ENCODE assay signal across 18 cellular contexts in genomic region chr2:216563646-216564045, GRCh38.
DNase-seq lines count a peak whose midpoint lies in the region; ATAC-seq, FAIRE-seq and TF ChIP-seq lines count a peak whose summit lies in the region.
"Had no signal": no experiment of that assay in that cellular context is flagged by ENCODE, and none has a peak within 500 bp of the region (broad histone marks: within the 10 kb centered on the region; RNA-seq: fewer than 3 reads in every experiment).

No MANE protein-coding gene starts in this region.

- POLR2A ChIA-PET in RWPE1 (lab: Yijun Ruan, JAX; ENCODE audit: low non-redundant PET) (no interaction called here), H1 (lab: Charles Lee; ENCODE audit: partially characterized antibody) (interaction anchor here (0.6 to 2.1 kb wide), 5 partner anchors 16 to 71 kb away, joined by 3 to 7 read pairs (median 3); no protein-coding TSS in a partner anchor)
- POLR2A ChIA-PET in CD4-positive, alpha-beta memory T cell (lab: Charles Lee; ENCODE audit: partially characterized antibody), result no interaction called here

- H3K4me2 ChIP-seq in H1 (ENCODE audit: insufficient read depth in 1 of 2, low read depth in 2 of 2, low read length in 2 of 2), result no peak overlapping the region
- no peak overlapping the region for H3K4me2 ChIP-seq in MM.1S (ENCODE audit: low read depth, low read length)
- H3K4me2 ChIP-seq: BLaER1 treated with 17β-estradiol and CSF1 and Interleukin-3, amounts not matched to agents 10 nM and 100 nM had no signal

- H3K9ac ChIP-seq in H1 (replicated peaks in 1 of 4; ENCODE audit: extremely low read depth in 1 of 4, low read depth in 3 of 4, low read length in 3 of 4) (no peak overlapping the region), MM.1S (ENCODE audit: low read length) (no peak overlapping the region)
- H3K9ac ChIP-seq: BLaER1 treated with 17β-estradiol and CSF1 and Interleukin-3, amounts not matched to agents 10 nM and 100 nM; GM23248 had no signal

- H3K23ac ChIP-seq in H1 (ENCODE audit: insufficient read length), result no peak overlapping the region

- H3K4me3 ChIP-seq in H1 (ENCODE audit: extremely low read depth in 1 of 4, insufficient read depth in 2 of 4, low read depth in 3 of 4, low read length in 4 of 4) (no peak overlapping the region), MM.1S (ENCODE audit: low read length) (no peak overlapping the region)
- H3K4me3 ChIP-seq in CD4-positive, alpha-beta memory T cell (ENCODE audit: low read length in 2 of 2), result no peak overlapping the region
- H3K4me3 ChIP-seq: BLaER1 treated with 17β-estradiol and CSF1 and Interleukin-3, amounts not matched to agents 10 nM and 100 nM; GM12878; GM23248 had no signal

- H2BK15ac ChIP-seq in H1 (ENCODE audit: low read length), result no peak overlapping the region

- no peak for ATAC-seq in natural killer cell
- no peak for ATAC-seq in Right ventricle myocardium superior (ENCODE audit: poor library complexity)
- ATAC-seq: GM12878, HepG2 had no signal

- H4K91ac ChIP-seq in H1 (replicated peaks; ENCODE audit: insufficient read length, low read length), result no peak overlapping the region

- no peak overlapping the region for H3K56ac ChIP-seq in H1 (replicated peaks; ENCODE audit: insufficient read length, low read depth, low read length)

- H3K18ac ChIP-seq in H1 (ENCODE audit: extremely low read depth, low read length), result no peak overlapping the region

- FAIRE-seq in H1 (lab: Jason Lieb, UNC), result no peak
- FAIRE-seq: GM12878, GM18507, HepG2 had no signal

- H3K79me1 ChIP-seq in H1 (ENCODE audit: low read depth, low read length), result no peaks in the 10 kb centered on the region

- no peaks in the 10 kb centered on the region for H3F3A ChIP-seq in MM.1S (ENCODE audit: insufficient read depth, low read length)

- TF ChIP-seq EP300 in H1 (IDR thresholded peaks at IDR 0.05; ENCODE audit: borderline replicate concordance in 1 of 2, low read depth in 2 of 2, low read length in 2 of 2), result no peak

- H3K36me3 ChIP-seq in H1 (ENCODE audit: control insufficient read depth in 2 of 4, insufficient read depth in 4 of 4, low read length in 3 of 4), result no peaks in the 10 kb centered on the region
- no peaks in the 10 kb centered on the region for H3K36me3 ChIP-seq in MM.1S (replicated peaks; ENCODE audit: insufficient read depth, low read length)
- no peaks in the 10 kb centered on the region for H3K36me3 ChIP-seq in CD4-positive, alpha-beta memory T cell (ENCODE audit: insufficient read depth, low read length)
- H3K36me3 ChIP-seq: BLaER1 treated with 17β-estradiol and CSF1 and Interleukin-3, amounts not matched to agents 10 nM and 100 nM had no signal

- no peaks in the 10 kb centered on the region for H3K23me2 ChIP-seq in H1 (ENCODE audit: low read depth, low read length)

- no peak overlapping the region for H2AK5ac ChIP-seq in H1 (ENCODE audit: low read depth, low read length)

- CTCF ChIA-PET in RWPE1 (lab: Yijun Ruan, JAX), result interaction anchor here (0.5 to 1.2 kb wide), 2 partner anchors 44 to 93 kb away, joined by 3 read pairs; no protein-coding TSS in a partner anchor
- CTCF ChIA-PET in H1 (lab: Charles Lee; ENCODE audit: partially characterized antibody), result interaction anchor here (0.6 to 7.7 kb wide), 6 partner anchors 11 to 104 kb away, joined by 3 to 58 read pairs (median 4); no protein-coding TSS in a partner anchor
- CTCF ChIA-PET in CD4-positive, alpha-beta memory T cell (lab: Charles Lee; ENCODE audit: partially characterized antibody), result no interaction called here

- H2BK5ac ChIP-seq in H1 (ENCODE audit: low read depth, low read length), result no peak overlapping the region

- TF ChIP-seq POLR2A in H1 (IDR thresholded peaks at IDR 0.05; ENCODE audit: control extremely low read depth in 1 of 2, low read depth in 2 of 2, low read length in 2 of 2), result no peak

- no peaks in the 10 kb centered on the region for H3K27me3 Mint-ChIP-seq in osteocyte (ENCODE audit: unreplicated experiment)
- peaks cover 11% of the 10 kb centered on the region in 2 donors for H3K27me3 Mint-ChIP-seq in natural killer cell (ENCODE audit: low read depth in 2 of 2)
- H3K27me3 Mint-ChIP-seq in CD4-positive, alpha-beta memory T cell, result peaks cover 13 to 15% of the 10 kb centered on the region in 2 donors

- no peak overlapping the region for H4K5ac ChIP-seq in H1 (ENCODE audit: insufficient read length, low read depth, low read length)

- DNase-seq in RWPE1 (ENCODE audit: low spot score), result no peak
- no peak for DNase-seq in H1 (ENCODE audit: low read depth in 1 of 2, low spot score in 2 of 2)
- DNase-seq in left kidney (ENCODE audit: low read depth, low spot score), result peak; percentile 63
- DNase-seq in osteocyte (ENCODE audit: extremely low spot score, unreplicated experiment), result no peak
- DNase-seq in natural killer cell, result no peak
- DNase-seq in MM.1S, result no peak
- DNase-seq in CD4-positive, alpha-beta memory T cell, result no peak
- DNase-seq in Right ventricle myocardium superior, result no peak
- DNase-seq: ACHN; Calu3; CD4-positive, CD25-positive, alpha-beta regulatory T cell; DMS 273 treated with DMSO at 0.1 percent for 48 hours; GM23248; H7 had no signal

- H3K27ac Mint-ChIP-seq in osteocyte (ENCODE audit: unreplicated experiment), result peak overlapping the region; percentile 57
- no peak overlapping the region for H3K27ac Mint-ChIP-seq in natural killer cell
- H3K27ac Mint-ChIP-seq in CD4-positive, alpha-beta memory T cell, result no peak overlapping the region
- H3K27ac Mint-ChIP-seq: CD4-positive, CD25-positive, alpha-beta regulatory T cell had no signal

- intact Hi-C loops in natural killer cell (cut with micrococcal nuclease) (no loop called here), Right ventricle myocardium superior (cut with DNase I) (no loop called here)
- intact Hi-C loops in CD4-positive, alpha-beta memory T cell (cut with micrococcal nuclease), result no loop called here

- H4K20me1 ChIP-seq in H1 (replicated peaks in 1 of 2; ENCODE audit: control insufficient read depth in 1 of 2, insufficient read depth in 2 of 2, low read length in 2 of 2) (no peaks in the 10 kb centered on the region), MM.1S (ENCODE audit: insufficient read depth, low read length) (no peaks in the 10 kb centered on the region)
- H4K20me1 ChIP-seq: BLaER1 treated with 17β-estradiol and CSF1 and Interleukin-3, amounts not matched to agents 10 nM and 100 nM had no signal

- no peak overlapping the region for H3K14ac ChIP-seq in H1 (ENCODE audit: insufficient read length)

- H2BK20ac ChIP-seq in H1 (ENCODE audit: low read length), result no peak overlapping the region

- H3K27me3 ChIP-seq in H1 (replicated peaks in 1 of 4; ENCODE audit: control insufficient read depth in 3 of 4, extremely low read depth in 1 of 4, insufficient read depth in 3 of 4, low read length in 3 of 4), result no peaks in the 10 kb centered on the region
- H3K27me3 ChIP-seq in MM.1S (replicated peaks; ENCODE audit: insufficient read depth, low read length), result no peaks in the 10 kb centered on the region
- no peaks in the 10 kb centered on the region for H3K27me3 ChIP-seq in CD4-positive, alpha-beta memory T cell (ENCODE audit: insufficient read depth, low read length)

- 86% methylated on average over 7 of the region's 7 CpGs; no CpG with 5 or more reads in 1 of the 2 experiments for WGBS in H1 (ENCODE audit: extremely low coverage in 1 of 2, insufficient coverage in 1 of 2, insufficient read length in 1 of 2, insufficient replicate concordance in 2 of 2, low coverage in 1 of 2, low lambda C conversion rate in 2 of 2, missing lambda C conversion rate in 1 of 2), 2 experiments

- H2BK120ac ChIP-seq in H1 (replicated peaks; ENCODE audit: low read depth, low read length), result no peak overlapping the region

- TF ChIP-seq CTCF in RWPE1 (conservative IDR thresholded peaks at IDR 0.05; ENCODE audit: low read depth), result no peak
- TF ChIP-seq CTCF in H1 (IDR thresholded peaks at IDR 0.05; ENCODE audit: control extremely low read depth in 1 of 3, insufficient read depth in 1 of 3, low read depth in 1 of 3, low read length in 3 of 3), result no peak
- TF ChIP-seq CTCF in osteocyte (IDR thresholded peaks at IDR 0.05), result no peak
- no peak for TF ChIP-seq CTCF in natural killer cell (IDR thresholded peaks at IDR 0.05)
- no peak for TF ChIP-seq CTCF in MM.1S (IDR thresholded peaks at IDR 0.05; ENCODE audit: low read length)

- H3K79me2 ChIP-seq in H1 (ENCODE audit: control insufficient read depth in 1 of 2, insufficient read depth in 2 of 2, low read length in 2 of 2), result no peaks in the 10 kb centered on the region
- H3K79me2 ChIP-seq in MM.1S (ENCODE audit: low read length), result no peaks in the 10 kb centered on the region

- no peak overlapping the region for H2BK12ac ChIP-seq in H1 (ENCODE audit: low read depth, low read length)

- H3K9me3 Mint-ChIP-seq in osteocyte (ENCODE audit: unreplicated experiment) (peaks cover 4% of the 10 kb centered on the region), natural killer cell (no peaks in the 10 kb centered on the region)
- H3K9me3 Mint-ChIP-seq in CD4-positive, alpha-beta memory T cell, result peaks cover 0 to 10% (median 0%) of the 10 kb centered on the region in 8 donors

- H3K4me1 ChIP-seq in H1 (replicated peaks in 1 of 4; ENCODE audit: control insufficient read depth in 3 of 4, insufficient read depth in 4 of 4, low read length in 3 of 4) (peaks cover 2 to 14% (median 9%) of the 10 kb centered on the region in 4 experiments; a peak in 5 of 7 replicates), MM.1S (ENCODE audit: low read length) (no peaks in the 10 kb centered on the region)
- H3K4me1 ChIP-seq in CD4-positive, alpha-beta memory T cell (ENCODE audit: insufficient read depth, low read length), result no peaks in the 10 kb centered on the region
- H3K4me1 ChIP-seq: BLaER1 treated with 17β-estradiol and CSF1 and Interleukin-3, amounts not matched to agents 10 nM and 100 nM had no signal

- H3K4ac ChIP-seq in H1 (replicated peaks; ENCODE audit: insufficient read length, low read depth, low read length), result peak overlapping the region; percentile 19

- H3K9me3 ChIP-seq in H1 (ENCODE audit: insufficient read depth in 2 of 2, low read depth in 1 of 2, low read length in 1 of 2) (no peaks in the 10 kb centered on the region; a peak in 1 of 4 replicates), MM.1S (replicated peaks; ENCODE audit: insufficient read depth, low read length) (no peaks in the 10 kb centered on the region)
- H3K9me3 ChIP-seq in CD4-positive, alpha-beta memory T cell (ENCODE audit: control insufficient read depth in 1 of 2, low read length in 2 of 2), result no peaks in the 10 kb centered on the region

- H3K4me3 Mint-ChIP-seq in osteocyte (ENCODE audit: unreplicated experiment), result no peak overlapping the region
- H3K4me3 Mint-ChIP-seq in natural killer cell, result no peak overlapping the region
- H3K4me3 Mint-ChIP-seq in CD4-positive, alpha-beta memory T cell, result no peak overlapping the region
- H3K4me3 Mint-ChIP-seq: CD4-positive, CD25-positive, alpha-beta regulatory T cell had no signal

- H3K4me1 Mint-ChIP-seq in osteocyte (ENCODE audit: unreplicated experiment), result peaks cover 74% of the 10 kb centered on the region
- no peaks in the 10 kb centered on the region for H3K4me1 Mint-ChIP-seq in natural killer cell
- no peaks in the 10 kb centered on the region for H3K4me1 Mint-ChIP-seq in CD4-positive, alpha-beta memory T cell
- H3K4me1 Mint-ChIP-seq: CD4-positive, CD25-positive, alpha-beta regulatory T cell had no signal

- no peak overlapping the region for H2AFZ ChIP-seq in H1 (ENCODE audit: low read length)
- no peak overlapping the region for H2AFZ ChIP-seq in MM.1S (ENCODE audit: low read length)
- H2AFZ ChIP-seq: GM23248 had no signal

- TF ChIP-seq RAD21 in H1 (IDR thresholded peaks at IDR 0.05 in 1 of 2, conservative IDR thresholded peaks at IDR 0.05 in 1 of 2; ENCODE audit: low read depth in 2 of 2, low read length in 2 of 2), result no peak

- H3K9me2 ChIP-seq in MM.1S (replicated peaks; ENCODE audit: insufficient read depth, low read length), result no peaks in the 10 kb centered on the region

- H3K36me3 Mint-ChIP-seq in osteocyte (ENCODE audit: unreplicated experiment) (peaks cover 5% of the 10 kb centered on the region), natural killer cell (no peaks in the 10 kb centered on the region)
- no peaks in the 10 kb centered on the region for H3K36me3 Mint-ChIP-seq in CD4-positive, alpha-beta memory T cell
- H3K36me3 Mint-ChIP-seq: CD4-positive, CD25-positive, alpha-beta regulatory T cell had no signal

- H4K8ac ChIP-seq in H1 (ENCODE audit: extremely low read depth, insufficient read depth, low read length), result no peak overlapping the region

- H3K27ac ChIP-seq in RWPE1 (peak overlapping the region; percentile 19; the same call in 1 of the 2 replicates), H1 (ENCODE audit: low read depth, low read length) (no peak overlapping the region), MM.1S (ENCODE audit: low read length) (no peak overlapping the region)
- no peak overlapping the region for H3K27ac ChIP-seq in CD4-positive, alpha-beta memory T cell (ENCODE audit: low read depth, low read length)
- H3K27ac ChIP-seq: BLaER1 treated with 17β-estradiol and CSF1 and Interleukin-3, amounts not matched to agents 10 nM and 100 nM; GM23248 had no signal
